ENCODE assay signal across 8 cellular contexts in genomic region chr2:41896186-41896846, GRCh38.
DNase-seq lines count a peak whose midpoint lies in the region; ATAC-seq and TF ChIP-seq lines count a peak whose summit lies in the region.

No MANE protein-coding gene starts in this region.

- intact Hi-C loops in Caco-2 (cut with micrococcal nuclease; ENCODE audit: unreplicated experiment) (no loop called here), posterior cingulate gyrus (cut with DNase I) (no loop called here)

- H3K27me3 ChIP-seq in Caco-2 (replicated peaks; ENCODE audit: control insufficient read depth, insufficient read depth, low read length) = no peaks in the 10 kb centered on the region

- H3K9me3 Mint-ChIP-seq in Caco-2 (ENCODE audit: unreplicated experiment) (no peaks in the 10 kb centered on the region), endothelial cell (ENCODE audit: unreplicated experiment) (peaks cover 4% of the 10 kb centered on the region)
- H3K9me3 Mint-ChIP-seq in activated CD8-positive, alpha-beta memory T cell treated with anti-CD3 and anti-CD28 coated beads, Interleukin-2, amount 10 ng/mL, durations not matched to agents 7 days and 5 days (ENCODE audit: low read depth) = no peaks in the 10 kb centered on the region

- H3K36me3 ChIP-seq in Caco-2 (ENCODE audit: control insufficient read depth, insufficient read depth, low read length) = no peaks in the 10 kb centered on the region

- DNase-seq in Caco-2 (no peak), posterior cingulate gyrus (no peak), endothelial cell (ENCODE audit: low spot score) (no peak), NCI-H345 treated with DMSO at 0.1 percent for 48 hours (lab: John Stamatoyannopoulos, UW; ENCODE audit: unreplicated experiment) (no peak)
- DNase-seq in activated CD8-positive, alpha-beta memory T cell treated with anti-CD3 and anti-CD28 coated beads, Interleukin-2, amount 10 ng/mL, durations not matched to agents 7 days and 5 days = peak; percentile 85
- DNase-seq in stimulated activated naive CD4-positive, alpha-beta T cell (lab: John Stamatoyannopoulos, UW) = no peak

- no peaks in the 10 kb centered on the region for H3K27me3 Mint-ChIP-seq in Caco-2 (ENCODE audit: insufficient read depth, unreplicated experiment)
- peaks cover 78% of the 10 kb centered on the region for H3K27me3 Mint-ChIP-seq in activated CD8-positive, alpha-beta memory T cell treated with anti-CD3 and anti-CD28 coated beads, Interleukin-2, amount 10 ng/mL, durations not matched to agents 7 days and 5 days
- no peaks in the 10 kb centered on the region for H3K27me3 Mint-ChIP-seq in endothelial cell (ENCODE audit: unreplicated experiment)

- peaks cover 39% of the 10 kb centered on the region for H3K4me1 ChIP-seq in Caco-2

- H3K4me1 Mint-ChIP-seq in Caco-2 (ENCODE audit: low read depth, unreplicated experiment) (peaks cover 41% of the 10 kb centered on the region), endothelial cell (ENCODE audit: unreplicated experiment) (no peaks in the 10 kb centered on the region)
- H3K4me1 Mint-ChIP-seq in activated CD8-positive, alpha-beta memory T cell treated with anti-CD3 and anti-CD28 coated beads, Interleukin-2, amount 10 ng/mL, durations not matched to agents 7 days and 5 days = peaks cover 21% of the 10 kb centered on the region

- H3K27ac Mint-ChIP-seq in Caco-2 (ENCODE audit: unreplicated experiment) = peak overlapping the region; percentile 60
- H3K27ac Mint-ChIP-seq in activated CD8-positive, alpha-beta memory T cell treated with anti-CD3 and anti-CD28 coated beads, Interleukin-2, amount 10 ng/mL, durations not matched to agents 7 days and 5 days = no peak overlapping the region
- no peak overlapping the region for H3K27ac Mint-ChIP-seq in endothelial cell (ENCODE audit: unreplicated experiment)

- ATAC-seq in GM18873 (IDR thresholded peaks at IDR 0.05; ENCODE audit: low FRiP score, unreplicated experiment) (peak; percentile 66), HG02981 (IDR thresholded peaks at IDR 0.05; ENCODE audit: unreplicated experiment) (peak; percentile 83)
- ATAC-seq in activated CD8-positive, alpha-beta memory T cell treated with anti-CD3 and anti-CD28 coated beads, Interleukin-2, amount 10 ng/mL, durations not matched to agents 7 days and 5 days = peak; percentile 87

- H3K9me3 ChIP-seq in Caco-2 = no peaks in the 10 kb centered on the region

- H3K4me3 Mint-ChIP-seq in Caco-2 (ENCODE audit: unreplicated experiment) (no peak overlapping the region), endothelial cell (ENCODE audit: unreplicated experiment) (no peak overlapping the region)
- H3K4me3 Mint-ChIP-seq in activated CD8-positive, alpha-beta memory T cell treated with anti-CD3 and anti-CD28 coated beads, Interleukin-2, amount 10 ng/mL, durations not matched to agents 7 days and 5 days = no peak overlapping the region

- POLR2A ChIA-PET in Caco-2 (lab: Charles Lee) = no interaction called here

- CTCF ChIA-PET in Caco-2 (lab: Charles Lee) = interaction anchor here (1.2 to 2.5 kb wide), 2 partner anchors 25 to 27 kb away, joined by 3 to 6 read pairs; no protein-coding TSS in a partner anchor
- CTCF ChIA-PET in activated CD8-positive, alpha-beta memory T cell treated with anti-CD3 and anti-CD28 coated beads, Interleukin-2, amount 10 ng/mL, durations not matched to agents 7 days and 5 days (lab: Charles Lee) = interaction anchor here (0.8 to 2.4 kb wide), 6 partner anchors 10 to 270 kb away, joined by 3 to 13 read pairs (median 4); no protein-coding TSS in a partner anchor

- peaks cover 4% of the 10 kb centered on the region for H3K36me3 Mint-ChIP-seq in Caco-2 (ENCODE audit: insufficient read depth, unreplicated experiment)
- no peaks in the 10 kb centered on the region for H3K36me3 Mint-ChIP-seq in activated CD8-positive, alpha-beta memory T cell treated with anti-CD3 and anti-CD28 coated beads, Interleukin-2, amount 10 ng/mL, durations not matched to agents 7 days and 5 days
- no peaks in the 10 kb centered on the region for H3K36me3 Mint-ChIP-seq in endothelial cell (ENCODE audit: low read depth, unreplicated experiment)

- no peak overlapping the region for H3K4me3 ChIP-seq in Caco-2 (ENCODE audit: low read depth, low read length)

- BruUV-seq in Caco-2 (replicated peaks; lab: Mats Ljungman, UMichigan) = no TSS peak

- no peak for TF ChIP-seq CTCF in Caco-2 (IDR thresholded peaks at IDR 0.05; ENCODE audit: insufficient read depth in 1 of 2, low read depth in 1 of 2, low read length in 1 of 2, severe bottlenecking in 1 of 2, unreplicated experiment in 1 of 2)
- TF ChIP-seq CTCF in endothelial cell (IDR thresholded peaks at IDR 0.05; ENCODE audit: unreplicated experiment) = no peak
